In the genomic region with DNA sequence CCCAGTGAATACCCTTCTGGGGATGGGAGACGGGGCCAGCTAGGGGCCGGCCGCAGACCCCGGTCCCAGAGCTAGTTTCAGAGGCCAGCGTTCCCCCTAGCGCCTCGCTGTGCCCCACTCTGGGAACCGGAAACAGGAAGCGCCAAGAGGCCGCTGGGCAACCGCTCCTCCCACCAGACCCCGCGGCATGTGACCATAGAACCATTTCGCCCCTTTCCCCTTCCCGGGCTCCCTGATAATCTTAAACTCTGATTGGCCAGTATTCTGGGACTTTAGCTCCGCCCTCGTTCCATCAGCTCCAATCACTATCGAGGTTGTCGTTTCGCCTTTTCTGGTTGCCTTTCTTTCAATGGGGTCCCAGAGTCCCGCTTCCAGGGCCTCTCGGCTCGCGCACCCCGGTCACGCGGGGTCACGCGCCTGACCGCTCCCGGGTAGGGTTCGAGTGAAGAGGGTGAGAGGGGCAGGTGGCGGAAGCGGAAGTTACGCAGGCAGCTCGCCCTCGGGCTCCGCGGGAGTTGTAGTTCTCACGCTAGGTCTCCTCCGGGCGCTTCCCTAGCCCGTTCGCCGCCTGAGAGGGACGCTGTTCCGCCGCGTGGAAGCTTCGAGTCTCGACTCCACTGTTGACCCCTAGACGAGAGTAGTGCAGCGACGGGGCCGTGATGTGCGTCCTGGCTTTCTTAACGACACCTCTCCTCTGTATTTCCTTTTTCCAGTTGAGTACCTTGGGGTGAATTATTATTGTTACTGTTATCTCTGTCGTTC, we compare ENCODE assay signal across 1 cellular context.
TF ChIP-seq lines count a peak whose summit lies in the region.

A gene (minus strand): TSS at position 121 of the 762 bp plus-strand sequence. CDS start 3,241 bp downstream, outside the sequence.

TF ChIP-seq in HepG2, 621 proteins besides CTCF, POLR2A, EP300 and RAD21 (continued from another document and continues in another):
- TF ChIP-seq, protein P1, sequence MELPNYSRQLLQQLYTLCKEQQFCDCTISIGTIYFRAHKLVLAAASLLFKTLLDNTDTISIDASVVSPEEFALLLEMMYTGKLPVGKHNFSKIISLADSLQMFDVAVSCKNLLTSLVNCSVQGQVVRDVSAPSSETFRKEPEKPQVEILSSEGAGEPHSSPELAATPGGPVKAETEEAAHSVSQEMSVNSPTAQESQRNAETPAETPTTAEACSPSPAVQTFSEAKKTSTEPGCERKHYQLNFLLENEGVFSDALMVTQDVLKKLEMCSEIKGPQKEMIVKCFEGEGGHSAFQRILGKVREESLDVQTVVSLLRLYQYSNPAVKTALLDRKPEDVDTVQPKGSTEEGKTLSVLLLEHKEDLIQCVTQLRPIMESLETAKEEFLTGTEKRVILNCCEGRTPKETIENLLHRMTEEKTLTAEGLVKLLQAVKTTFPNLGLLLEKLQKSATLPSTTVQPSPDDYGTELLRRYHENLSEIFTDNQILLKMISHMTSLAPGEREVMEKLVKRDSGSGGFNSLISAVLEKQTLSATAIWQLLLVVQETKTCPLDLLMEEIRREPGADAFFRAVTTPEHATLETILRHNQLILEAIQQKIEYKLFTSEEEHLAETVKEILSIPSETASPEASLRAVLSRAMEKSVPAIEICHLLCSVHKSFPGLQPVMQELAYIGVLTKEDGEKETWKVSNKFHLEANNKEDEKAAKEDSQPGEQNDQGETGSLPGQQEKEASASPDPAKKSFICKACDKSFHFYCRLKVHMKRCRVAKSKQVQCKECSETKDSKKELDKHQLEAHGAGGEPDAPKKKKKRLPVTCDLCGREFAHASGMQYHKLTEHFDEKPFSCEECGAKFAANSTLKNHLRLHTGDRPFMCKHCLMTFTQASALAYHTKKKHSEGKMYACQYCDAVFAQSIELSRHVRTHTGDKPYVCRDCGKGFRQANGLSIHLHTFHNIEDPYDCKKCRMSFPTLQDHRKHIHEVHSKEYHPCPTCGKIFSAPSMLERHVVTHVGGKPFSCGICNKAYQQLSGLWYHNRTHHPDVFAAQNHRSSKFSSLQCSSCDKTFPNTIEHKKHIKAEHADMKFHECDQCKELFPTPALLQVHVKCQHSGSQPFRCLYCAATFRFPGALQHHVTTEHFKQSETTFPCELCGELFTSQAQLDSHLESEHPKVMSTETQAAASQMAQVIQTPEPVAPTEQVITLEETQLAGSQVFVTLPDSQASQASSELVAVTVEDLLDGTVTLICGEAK (IDR thresholded peaks at IDR 0.05), result peak; percentile 70
- TF ChIP-seq, protein P1 (CRISPR knock-in tag; IDR thresholded peaks at IDR 0.05), result peak; percentile 84
- TF ChIP-seq, protein P2, sequence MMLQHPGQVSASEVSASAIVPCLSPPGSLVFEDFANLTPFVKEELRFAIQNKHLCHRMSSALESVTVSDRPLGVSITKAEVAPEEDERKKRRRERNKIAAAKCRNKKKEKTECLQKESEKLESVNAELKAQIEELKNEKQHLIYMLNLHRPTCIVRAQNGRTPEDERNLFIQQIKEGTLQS (CRISPR knock-in tag; IDR thresholded peaks at IDR 0.05), result 0 out of 2 replicates have a peak, but pooled peaks have one; percentile 14
- 0 out of 2 replicates have a peak, but pooled peaks have one; percentile 11 for TF ChIP-seq ZNF891 (CRISPR knock-in tag; IDR thresholded peaks at IDR 0.05)
- TF ChIP-seq, protein P3, sequence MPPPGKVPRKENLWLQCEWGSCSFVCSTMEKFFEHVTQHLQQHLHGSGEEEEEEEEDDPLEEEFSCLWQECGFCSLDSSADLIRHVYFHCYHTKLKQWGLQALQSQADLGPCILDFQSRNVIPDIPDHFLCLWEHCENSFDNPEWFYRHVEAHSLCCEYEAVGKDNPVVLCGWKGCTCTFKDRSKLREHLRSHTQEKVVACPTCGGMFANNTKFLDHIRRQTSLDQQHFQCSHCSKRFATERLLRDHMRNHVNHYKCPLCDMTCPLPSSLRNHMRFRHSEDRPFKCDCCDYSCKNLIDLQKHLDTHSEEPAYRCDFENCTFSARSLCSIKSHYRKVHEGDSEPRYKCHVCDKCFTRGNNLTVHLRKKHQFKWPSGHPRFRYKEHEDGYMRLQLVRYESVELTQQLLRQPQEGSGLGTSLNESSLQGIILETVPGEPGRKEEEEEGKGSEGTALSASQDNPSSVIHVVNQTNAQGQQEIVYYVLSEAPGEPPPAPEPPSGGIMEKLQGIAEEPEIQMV (CRISPR knock-in tag; IDR thresholded peaks at IDR 0.05; ENCODE audit: low read depth), result no peak; the same call in 1 of the 2 replicates
- peak; percentile 51; the same call in 1 of the 2 replicates for TF ChIP-seq PAX8 (CRISPR knock-in tag; IDR thresholded peaks at IDR 0.05; ENCODE audit: borderline replicate concordance)
- TF ChIP-seq ZNF589 (CRISPR knock-in tag; conservative IDR thresholded peaks at IDR 0.05), result no peak
- peak; percentile 11; the same call in 1 of the 2 replicates for TF ChIP-seq SRF (IDR thresholded peaks at IDR 0.05; ENCODE audit: low read depth, low read length)
- no peak for TF ChIP-seq SOX6 (IDR thresholded peaks at IDR 0.05)
- peak; percentile 71; the same call in 1 of the 2 replicates for TF ChIP-seq SOX6 (CRISPR knock-in tag; IDR thresholded peaks at IDR 0.05)
- TF ChIP-seq ZNF383 (CRISPR knock-in tag; IDR thresholded peaks at IDR 0.05; ENCODE audit: borderline replicate concordance), result no peak
- no peak for TF ChIP-seq ZNF326 (CRISPR knock-in tag; IDR thresholded peaks at IDR 0.05; ENCODE audit: borderline replicate concordance)
- TF ChIP-seq ZNF232 (CRISPR knock-in tag; IDR thresholded peaks at IDR 0.05; ENCODE audit: borderline replicate concordance), result peak; percentile 88
- TF ChIP-seq SIN3B (IDR thresholded peaks at IDR 0.05; ENCODE audit: low read length), result no peak
- TF ChIP-seq ZFP1 (CRISPR knock-in tag; IDR thresholded peaks at IDR 0.05), result no peak; the same call in 1 of the 2 replicates
- no peak for TF ChIP-seq CBX1 (IDR thresholded peaks at IDR 0.05; ENCODE audit: low read depth)
- TF ChIP-seq ZFP37 (CRISPR knock-in tag; IDR thresholded peaks at IDR 0.05; ENCODE audit: borderline replicate concordance), result peak; percentile 93
- TF ChIP-seq ZNF484 (CRISPR knock-in tag; IDR thresholded peaks at IDR 0.05; ENCODE audit: borderline replicate concordance, low read depth), result no peak
- TF ChIP-seq, protein P4, sequence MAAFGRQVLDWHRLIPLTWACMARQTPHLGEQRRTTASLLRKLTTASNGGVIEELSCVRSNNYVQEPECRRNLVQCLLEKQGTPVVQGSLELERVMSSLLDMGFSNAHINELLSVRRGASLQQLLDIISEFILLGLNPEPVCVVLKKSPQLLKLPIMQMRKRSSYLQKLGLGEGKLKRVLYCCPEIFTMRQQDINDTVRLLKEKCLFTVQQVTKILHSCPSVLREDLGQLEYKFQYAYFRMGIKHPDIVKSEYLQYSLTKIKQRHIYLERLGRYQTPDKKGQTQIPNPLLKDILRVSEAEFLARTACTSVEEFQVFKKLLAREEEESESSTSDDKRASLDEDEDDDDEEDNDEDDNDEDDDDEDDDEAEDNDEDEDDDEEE (CRISPR knock-in tag; IDR thresholded peaks at IDR 0.05), result no peak
- TF ChIP-seq, protein P5, sequence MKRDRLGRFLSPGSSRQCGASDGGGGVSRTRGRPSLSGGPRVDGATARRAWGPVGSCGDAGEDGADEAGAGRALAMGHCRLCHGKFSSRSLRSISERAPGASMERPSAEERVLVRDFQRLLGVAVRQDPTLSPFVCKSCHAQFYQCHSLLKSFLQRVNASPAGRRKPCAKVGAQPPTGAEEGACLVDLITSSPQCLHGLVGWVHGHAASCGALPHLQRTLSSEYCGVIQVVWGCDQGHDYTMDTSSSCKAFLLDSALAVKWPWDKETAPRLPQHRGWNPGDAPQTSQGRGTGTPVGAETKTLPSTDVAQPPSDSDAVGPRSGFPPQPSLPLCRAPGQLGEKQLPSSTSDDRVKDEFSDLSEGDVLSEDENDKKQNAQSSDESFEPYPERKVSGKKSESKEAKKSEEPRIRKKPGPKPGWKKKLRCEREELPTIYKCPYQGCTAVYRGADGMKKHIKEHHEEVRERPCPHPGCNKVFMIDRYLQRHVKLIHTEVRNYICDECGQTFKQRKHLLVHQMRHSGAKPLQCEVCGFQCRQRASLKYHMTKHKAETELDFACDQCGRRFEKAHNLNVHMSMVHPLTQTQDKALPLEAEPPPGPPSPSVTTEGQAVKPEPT (CRISPR knock-in tag; IDR thresholded peaks at IDR 0.05; ENCODE audit: low read depth), result no peak
- TF ChIP-seq PHF5A (CRISPR knock-in tag; IDR thresholded peaks at IDR 0.05; ENCODE audit: low read depth, unreplicated experiment), result no peak
- peak; percentile 48; the same call in 1 of the 2 replicates for TF ChIP-seq ZBTB21 (CRISPR knock-in tag; IDR thresholded peaks at IDR 0.05)
- peak; percentile 73; the same call in 1 of the 2 replicates for TF ChIP-seq SP5 (CRISPR knock-in tag; IDR thresholded peaks at IDR 0.05; ENCODE audit: borderline replicate concordance, low read depth)
- peak; percentile 79; the same call in 1 of the 2 replicates for TF ChIP-seq GZF1 (CRISPR knock-in tag; IDR thresholded peaks at IDR 0.05)
- TF ChIP-seq, protein P6, sequence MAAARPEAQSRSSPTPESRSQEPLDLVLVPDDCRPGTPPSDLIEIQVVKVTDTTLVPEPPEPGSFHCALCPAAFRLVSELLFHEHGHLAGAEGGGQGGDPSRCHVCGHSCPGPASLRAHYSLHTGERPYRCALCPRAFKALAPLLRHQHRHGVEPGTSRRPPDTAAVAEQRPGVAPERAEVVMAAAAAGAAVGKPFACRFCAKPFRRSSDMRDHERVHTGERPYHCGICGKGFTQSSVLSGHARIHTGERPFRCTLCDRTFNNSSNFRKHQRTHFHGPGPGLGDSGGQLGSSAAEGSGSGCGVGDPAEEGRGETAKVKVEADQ (CRISPR knock-in tag; IDR thresholded peaks at IDR 0.05; ENCODE audit: borderline replicate concordance), result 0 out of 2 replicates have a peak, but pooled peaks have one; percentile 18
- TF ChIP-seq ZNF431 (CRISPR knock-in tag; IDR thresholded peaks at IDR 0.05; ENCODE audit: borderline replicate concordance, low read depth), result peak; percentile 52; the same call in 1 of the 2 replicates
- TF ChIP-seq WIZ (CRISPR knock-in tag; IDR thresholded peaks at IDR 0.05), result no peak; the same call in 1 of the 2 replicates
- TF ChIP-seq AKAP8 (CRISPR knock-in tag; IDR thresholded peaks at IDR 0.05), result no peak
- TF ChIP-seq, protein P7, sequence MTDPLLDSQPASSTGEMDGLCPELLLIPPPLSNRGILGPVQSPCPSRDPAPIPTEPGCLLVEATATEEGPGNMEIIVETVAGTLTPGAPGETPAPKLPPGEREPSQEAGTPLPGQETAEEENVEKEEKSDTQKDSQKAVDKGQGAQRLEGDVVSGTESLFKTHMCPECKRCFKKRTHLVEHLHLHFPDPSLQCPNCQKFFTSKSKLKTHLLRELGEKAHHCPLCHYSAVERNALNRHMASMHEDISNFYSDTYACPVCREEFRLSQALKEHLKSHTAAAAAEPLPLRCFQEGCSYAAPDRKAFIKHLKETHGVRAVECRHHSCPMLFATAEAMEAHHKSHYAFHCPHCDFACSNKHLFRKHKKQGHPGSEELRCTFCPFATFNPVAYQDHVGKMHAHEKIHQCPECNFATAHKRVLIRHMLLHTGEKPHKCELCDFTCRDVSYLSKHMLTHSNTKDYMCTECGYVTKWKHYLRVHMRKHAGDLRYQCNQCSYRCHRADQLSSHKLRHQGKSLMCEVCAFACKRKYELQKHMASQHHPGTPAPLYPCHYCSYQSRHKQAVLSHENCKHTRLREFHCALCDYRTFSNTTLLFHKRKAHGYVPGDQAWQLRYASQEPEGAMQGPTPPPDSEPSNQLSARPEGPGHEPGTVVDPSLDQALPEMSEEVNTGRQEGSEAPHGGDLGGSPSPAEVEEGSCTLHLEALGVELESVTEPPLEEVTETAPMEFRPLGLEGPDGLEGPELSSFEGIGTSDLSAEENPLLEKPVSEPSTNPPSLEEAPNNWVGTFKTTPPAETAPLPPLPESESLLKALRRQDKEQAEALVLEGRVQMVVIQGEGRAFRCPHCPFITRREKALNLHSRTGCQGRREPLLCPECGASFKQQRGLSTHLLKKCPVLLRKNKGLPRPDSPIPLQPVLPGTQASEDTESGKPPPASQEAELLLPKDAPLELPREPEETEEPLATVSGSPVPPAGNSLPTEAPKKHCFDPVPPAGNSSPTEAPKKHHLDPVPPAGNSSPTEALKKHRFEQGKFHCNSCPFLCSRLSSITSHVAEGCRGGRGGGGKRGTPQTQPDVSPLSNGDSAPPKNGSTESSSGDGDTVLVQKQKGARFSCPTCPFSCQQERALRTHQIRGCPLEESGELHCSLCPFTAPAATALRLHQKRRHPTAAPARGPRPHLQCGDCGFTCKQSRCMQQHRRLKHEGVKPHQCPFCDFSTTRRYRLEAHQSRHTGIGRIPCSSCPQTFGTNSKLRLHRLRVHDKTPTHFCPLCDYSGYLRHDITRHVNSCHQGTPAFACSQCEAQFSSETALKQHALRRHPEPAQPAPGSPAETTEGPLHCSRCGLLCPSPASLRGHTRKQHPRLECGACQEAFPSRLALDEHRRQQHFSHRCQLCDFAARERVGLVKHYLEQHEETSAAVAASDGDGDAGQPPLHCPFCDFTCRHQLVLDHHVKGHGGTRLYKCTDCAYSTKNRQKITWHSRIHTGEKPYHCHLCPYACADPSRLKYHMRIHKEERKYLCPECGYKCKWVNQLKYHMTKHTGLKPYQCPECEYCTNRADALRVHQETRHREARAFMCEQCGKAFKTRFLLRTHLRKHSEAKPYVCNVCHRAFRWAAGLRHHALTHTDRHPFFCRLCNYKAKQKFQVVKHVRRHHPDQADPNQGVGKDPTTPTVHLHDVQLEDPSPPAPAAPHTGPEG (CRISPR knock-in tag; IDR thresholded peaks at IDR 0.05), result peak; percentile 61
- no peak for TF ChIP-seq ZNF577 (CRISPR knock-in tag; IDR thresholded peaks at IDR 0.05; ENCODE audit: borderline replicate concordance, low read depth)
- TF ChIP-seq ZNF780A (CRISPR knock-in tag; IDR thresholded peaks at IDR 0.05), result no peak
